Comparison of ENCODE assay signal across 5 cellular contexts in the genomic region with DNA sequence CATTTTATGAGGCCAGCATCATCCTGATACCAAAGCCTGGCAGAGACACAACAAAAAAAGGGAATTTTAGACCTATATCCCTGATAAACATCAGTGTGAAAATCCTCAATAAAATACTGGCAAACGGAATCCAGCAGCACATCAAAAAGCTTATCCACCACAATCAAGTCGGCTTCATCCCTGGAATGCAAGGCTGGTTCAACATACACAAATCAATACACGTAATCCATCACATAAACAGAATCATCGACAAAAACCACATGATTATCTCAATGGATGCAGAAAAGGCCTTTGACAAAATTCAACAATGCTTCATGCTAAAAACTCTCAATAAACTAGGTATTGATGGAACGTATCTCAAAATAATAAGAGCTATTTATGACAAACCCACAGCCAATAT. TPM values are rescaled to one million over a fixed set of nuclear protein-coding genes. Genes with fewer than 3 reads are reported as not detected.
A peak's percentile ranks its signal among the peaks of the same experiment; 100 is the strongest.
DNase-seq lines count a peak whose midpoint lies in the region; ATAC-seq, FAIRE-seq and TF ChIP-seq lines count a peak whose summit lies in the region.
"Not testable (repeated sequence)": the region's sequence is repeated elsewhere in the genome, so short reads cannot be mapped to it uniquely, and the experiment has no call there.
"Had no signal": no experiment of that assay in that cellular context is flagged by ENCODE, and none has a peak within 500 bp of the region (broad histone marks: within the 10 kb centered on the region; RNA-seq: fewer than 3 reads in every experiment).

No MANE protein-coding gene starts in this region.

- CTCF ChIA-PET in K562 (lab: Yijun Ruan, JAX; ENCODE audit: low intra/inter-chr PET ratio), result not testable (repeated sequence)

- not testable (repeated sequence) for H3K79me2 ChIP-seq in K562 (ENCODE audit: control insufficient read depth, insufficient read depth, low read length)

- H3K36me3 ChIP-seq in K562 (ENCODE audit: control insufficient read depth, insufficient read depth, low read length), result not testable (repeated sequence)

- not testable (repeated sequence) for H4K20me1 ChIP-seq in K562 (replicated peaks; ENCODE audit: control insufficient read depth, insufficient read depth, low read length)

- peak overlapping the region; percentile 36 for H3K27ac Mint-ChIP-seq in endothelial cell (ENCODE audit: unreplicated experiment)

- not testable (repeated sequence) for TF ChIP-seq CTCF in K562 (IDR thresholded peaks at IDR 0.05 in 2 of 3, conservative IDR thresholded peaks at IDR 0.05 in 1 of 3; ENCODE audit: insufficient read depth in 2 of 3, low read depth in 1 of 3, low read length in 3 of 3); endothelial cell (IDR thresholded peaks at IDR 0.05; ENCODE audit: unreplicated experiment)

- not testable (repeated sequence) for TF ChIP-seq EP300 in K562 (IDR thresholded peaks at IDR 0.05; ENCODE audit: low read length)

- intact Hi-C loops in K562 (cut with micrococcal nuclease), result not testable (repeated sequence)

- not testable (repeated sequence) for H3K9ac ChIP-seq in K562 (ENCODE audit: insufficient read depth in 1 of 2, low read depth in 2 of 2, low read length in 2 of 2)

- not testable (repeated sequence) for BruUV-seq in K562 (replicated peaks; lab: Mats Ljungman, UMichigan)

- not testable (repeated sequence) for H3K4me3 ChIP-seq in K562

- H3K9me3 Mint-ChIP-seq in endothelial cell (ENCODE audit: unreplicated experiment), result not testable (repeated sequence)

- not testable (repeated sequence) for H3K4me2 ChIP-seq in K562 (ENCODE audit: insufficient read depth, low read length)

- not testable (repeated sequence) for TF ChIP-seq POLR2A in K562 (conservative IDR thresholded peaks at IDR 0.05)

- not testable (repeated sequence) for H3K4me1 Mint-ChIP-seq in endothelial cell (ENCODE audit: unreplicated experiment)

- POLR2A ChIA-PET in K562 (lab: Yijun Ruan, JAX), result not testable (repeated sequence)

- FAIRE-seq in K562 (lab: Jason Lieb, UNC), result not testable (repeated sequence)

- not testable (repeated sequence) for H3K4me3 Mint-ChIP-seq in endothelial cell (ENCODE audit: unreplicated experiment)

- not testable (repeated sequence) for H3K9me3 ChIP-seq in K562 (replicated peaks; ENCODE audit: control insufficient read depth, insufficient read depth, low read depth, low read length)

- not testable (repeated sequence) for H2AFZ ChIP-seq in K562 (ENCODE audit: low read depth, low read length)

- TF ChIP-seq RAD21 in K562 (CRISPR knock-in tag; conservative IDR thresholded peaks at IDR 0.05 in 1 of 2, IDR thresholded peaks at IDR 0.05 in 1 of 2), result not testable (repeated sequence)

- not testable (repeated sequence) for H3K9me1 ChIP-seq in K562 (ENCODE audit: control insufficient read depth, insufficient read depth, low read length)

- peaks cover 28% of the 10 kb centered on the region for H3K36me3 Mint-ChIP-seq in endothelial cell (ENCODE audit: low read depth, unreplicated experiment)

- not testable (repeated sequence) for ATAC-seq in K562

- H3K4me1 ChIP-seq in K562 (replicated peaks in 1 of 2; ENCODE audit: control insufficient read depth in 2 of 2, insufficient read depth in 2 of 2, low read length in 2 of 2), result not testable (repeated sequence)

- 72% methylated on average over 5 of the region's 5 CpGs for WGBS in K562 (ENCODE audit: insufficient coverage, low coverage, missing lambda C conversion rate)

- not testable (repeated sequence) for H3K27me3 Mint-ChIP-seq in endothelial cell (ENCODE audit: unreplicated experiment)

- not testable (repeated sequence) for H3K27ac ChIP-seq in K562 (ENCODE audit: extremely low read depth, low read depth, low read length)

- not testable (repeated sequence) for H3K27me3 ChIP-seq in K562 (ENCODE audit: control insufficient read depth in 2 of 2, insufficient read depth in 2 of 2, low read length in 2 of 2)

- in situ Hi-C loops in K562 (cut with MboI), result not testable (repeated sequence)

- DNase-seq in K562 (ENCODE audit: extremely low read depth in 1 of 4, low spot score in 3 of 4); endothelial cell (ENCODE audit: low spot score): not testable (repeated sequence)

TF ChIP-seq in K562, 482 proteins besides CTCF, POLR2A, EP300 and RAD21:
- TF ChIP-seq ZNF280A (IDR thresholded peaks at IDR 0.05; ENCODE audit: low read depth, partially characterized antibody), result peak; percentile 28
- peak; percentile 94 for TF ChIP-seq ZNF324 (CRISPR knock-in tag; IDR thresholded peaks at IDR 0.05)
TF ChIP-seq in K562: peak in this region for 2; not testable (repeated sequence) for 480.

RNA-seq across cellular contexts. Expression of gene ICA1, which starts 18.9 kb away (rescaled TPM):
- 20.3 and 57.6 TPM in 2 replicates for total RNA-seq in K562 (2011; cell fraction: chromatin; rRNA removed; ENCODE audit: low replicate concordance)
- total RNA-seq in K562 (2011; cell fraction: nucleolus; rRNA removed), result 10.7 and 12.4 TPM in 2 replicates
- 18.8 and 19.2 TPM in 2 replicates for total RNA-seq in K562 (2011; cell fraction: nucleoplasm; rRNA removed)
- 12.7 and 16.4 TPM in 2 replicates for total RNA-seq in K562 (2014; rRNA removed)
- 18.5 and 23.0 TPM in 2 replicates for total RNA-seq in K562 (2014; rRNA removed; fragmentation: Illumina TruSeq; extraction: Trizol)
- 16.1 and 16.4 TPM in 2 replicates for total RNA-seq in K562 (2015; rRNA removed; fragmentation: Illumina TruSeq; extraction: Trizol)
- total RNA-seq in K562 (2021), result 17.8 and 18.5 TPM in 2 replicates
- 19.8 and 26.0 TPM in 2 replicates for polyA plus RNA-seq in K562 (2011; rRNA removed)
- polyA plus RNA-seq in K562 (2011; cell fraction: cytosol; rRNA removed), result 4.8 and 11.7 TPM in 2 replicates
- 11.4 and 24.9 TPM in 2 replicates for polyA plus RNA-seq in K562 (2011; cell fraction: nucleus; rRNA removed)
- polyA plus RNA-seq in K562 (2012), result 13.9 and 35.9 TPM in 2 replicates
- polyA plus RNA-seq in K562 (2014; fragmentation: Illumina TruSeq; extraction: Trizol), result 17.2 and 22.3 TPM in 2 replicates
- 10 to 100 TPM in 1 of 2 experiments, 1 to 10 TPM in 1; 7.1 to 10.7 TPM for polyA plus RNA-seq in K562 (2014; fragmentation: Nextera tagmentation; extraction: Ambion mirVana)
- polyA plus RNA-seq in K562 (2014; rRNA removed), result 14.2 and 17.8 TPM in 2 replicates
- polyA minus RNA-seq in K562 (2011; rRNA and poly(A)+ RNA removed), result 23.8 and 38.1 TPM in 2 replicates
- polyA minus RNA-seq in K562 (2011; cell fraction: cytosol; rRNA and poly(A)+ RNA removed), result 6.6 and 7.9 TPM in 2 replicates
- polyA minus RNA-seq in K562 (2011; cell fraction: nucleus; rRNA and poly(A)+ RNA removed), result 10.2 and 35.3 TPM in 2 replicates
- 91.4 TPM for total RNA-seq in endothelial cell (ENCODE audit: unreplicated experiment)
- total RNA-seq: A673, B cell had no signal
- polyA plus RNA-seq: AG04450 had no signal
